In genomic region chr2:182372661-182373060, GRCh38 we compare ENCODE assay signal across 1 cellular context.
TF ChIP-seq lines count a peak whose summit lies in the region.

No MANE protein-coding gene starts in this region.

TF ChIP-seq in A549, 52 proteins besides CTCF, POLR2A, EP300 and RAD21 (continued from another document):
- TF ChIP-seq JUNB (IDR thresholded peaks at IDR 0.05) = peak; percentile 47; the same call in 1 of the 2 replicates
- no peak for TF ChIP-seq CHD4 (IDR thresholded peaks at IDR 0.05; ENCODE audit: borderline replicate concordance)
- no peak for TF ChIP-seq SREBF2 (IDR thresholded peaks at IDR 0.05)
